In genomic region chr1:209715314-209715713, GRCh38 we compare ENCODE assay signal across 22 cellular contexts. TPM values are rescaled to one million over a fixed set of nuclear protein-coding genes. Genes with fewer than 3 reads are reported as not detected.
"Had no signal": no experiment of that assay in that cellular context is flagged by ENCODE, and none has a peak within 500 bp of the region (broad histone marks: within the 10 kb centered on the region; RNA-seq: fewer than 3 reads in every experiment).

No MANE protein-coding gene starts in this region.

- H3K4me1 Mint-ChIP-seq: neural progenitor cell had no signal

- H3K9me3 Mint-ChIP-seq: effector memory CD8-positive, alpha-beta T cell; neural progenitor cell had no signal

- H3K27ac ChIP-seq: cardiac muscle cell, epithelial cell of prostate, foreskin keratinocyte, neural progenitor cell, prostate gland, right atrium auricular region, SJSA1, transverse colon, vagina had no signal

- H3K27me3 Mint-ChIP-seq: effector memory CD8-positive, alpha-beta T cell; naive thymus-derived CD4-positive, alpha-beta T cell had no signal

- ATAC-seq: effector memory CD8-positive, alpha-beta T cell; foreskin keratinocyte; left cardiac atrium; naive thymus-derived CD4-positive, alpha-beta T cell had no signal

- H3K27ac Mint-ChIP-seq: neural progenitor cell had no signal

- DNase-seq: activated gamma-delta T cell treated with Interleukin-2 at 50 U/mL for 16 hours; dermis blood vessel endothelial cell; effector memory CD8-positive, alpha-beta T cell; foreskin keratinocyte; glutamatergic neuron; hippocampal formation; left cardiac atrium; mesenchymal stem cell; naive thymus-derived CD4-positive, alpha-beta T cell; stimulated activated CD4-positive, alpha-beta T cell treated with anti-CD3 and anti-CD28 coated beads, Interleukin-12 subunit alpha, Interleukin-12 subunit beta, amount 100 ng/mL, for 4 hours; stimulated activated CD4-positive, alpha-beta T cell treated with anti-CD3 and anti-CD28 coated beads, Interleukin-1b, Interleukin-23, amount 100 ng/mL, for 48 hours; stimulated activated naive CD4-positive, alpha-beta T cell treated with Interleukin-2 at 50 U/mL for 16 hours; transverse colon had no signal

- H3K4me3 ChIP-seq: cardiac muscle cell, neural progenitor cell, prostate gland, right atrium auricular region, SJSA1, transverse colon, vagina had no signal

- H3K4me3 Mint-ChIP-seq: effector memory CD8-positive, alpha-beta T cell; neural progenitor cell had no signal

- H3K36me3 Mint-ChIP-seq: neural progenitor cell had no signal

- H3K27me3 ChIP-seq: foreskin keratinocyte, right atrium auricular region, SJSA1, transverse colon, vagina had no signal

RNA-seq across cellular contexts. Expression of gene HSD11B1, which starts 10.7 kb away (rescaled TPM):
- total RNA-seq: cardiac muscle cell, dermis blood vessel endothelial cell had no signal

RNA-seq across cellular contexts. Expression of gene G0S2, which starts 40.1 kb away (rescaled TPM):
- total RNA-seq: SJSA1 had no signal

RNA-seq across cellular contexts. Expression of gene TRAF3IP3, which starts 40.5 kb away (rescaled TPM):
- total RNA-seq: dermis blood vessel endothelial cell, fibroblast of lung, foreskin keratinocyte, osteoblast, SJSA1 had no signal
